25 cellular contexts compared by ENCODE assay signal in genomic region chr15:68080783-68081182, GRCh38. TPM values are rescaled to one million over a fixed set of nuclear protein-coding genes. Genes with fewer than 3 reads are reported as not detected.
DNase-seq lines count a peak whose midpoint lies in the region; ATAC-seq, FAIRE-seq and TF ChIP-seq lines count a peak whose summit lies in the region.
"Had no signal": no experiment of that assay in that cellular context is flagged by ENCODE, and none has a peak within 500 bp of the region (broad histone marks: within the 10 kb centered on the region; RNA-seq: fewer than 3 reads in every experiment).

No MANE protein-coding gene starts in this region.

- H3K27me3 ChIP-seq in small intestine (ENCODE audit: control insufficient read depth in 2 of 2, insufficient read depth in 2 of 2, low read length in 2 of 2): no peaks in the 10 kb centered on the region
- no peaks in the 10 kb centered on the region for H3K27me3 ChIP-seq in gastroesophageal sphincter
- no peaks in the 10 kb centered on the region for H3K27me3 ChIP-seq in testis
- H3K27me3 ChIP-seq: spleen had no signal

- FAIRE-seq in small intestine (lab: Jason Lieb, UNC): no peak
- FAIRE-seq: endothelial cell of umbilical vein had no signal

- no peaks in the 10 kb centered on the region for H3K9me3 ChIP-seq in small intestine (ENCODE audit: control insufficient read depth, low read depth)
- no peaks in the 10 kb centered on the region for H3K9me3 ChIP-seq in gastroesophageal sphincter
- H3K9me3 ChIP-seq in testis: no peaks in the 10 kb centered on the region
- H3K9me3 ChIP-seq: spleen had no signal

- no peak for TF ChIP-seq EP300 in gastroesophageal sphincter (IDR thresholded peaks at IDR 0.05)

- H3K27ac Mint-ChIP-seq in activated T-cell treated with anti-CD3 and anti-CD28 coated beads, Interleukin-2, amount 50 U/mL, for 72 hours: peak overlapping the region; percentile 89
- peak overlapping the region; percentile 81 for H3K27ac Mint-ChIP-seq in central memory CD8-positive, alpha-beta T cell (ENCODE audit: low read depth)
- H3K27ac Mint-ChIP-seq: activated CD4-positive, alpha-beta memory T cell treated with anti-CD3 and anti-CD28 coated beads for 36 hours had no signal

- ATAC-seq in activated T-cell treated with anti-CD3 and anti-CD28 coated beads, Interleukin-2, amount 50 U/mL, for 72 hours (replicated peaks in 1 of 2): no peak
- ATAC-seq in central memory CD8-positive, alpha-beta T cell (replicated peaks; ENCODE audit: extremely low read depth, poor library complexity, severe bottlenecking): no peak
- no peak for ATAC-seq in gastroesophageal sphincter
- ATAC-seq: WTC11 had no signal

- H3K4me1 ChIP-seq in small intestine (ENCODE audit: control insufficient read depth in 2 of 2, insufficient read depth in 1 of 2, low read depth in 1 of 2, low read length in 1 of 2): peaks cover 8 to 10% of the 10 kb centered on the region in 2 donors
- peaks cover 24 to 94% (median 27%) of the 10 kb centered on the region in 3 donors for H3K4me1 ChIP-seq in gastroesophageal sphincter
- peaks cover 12% of the 10 kb centered on the region for H3K4me1 ChIP-seq in testis

- no peak overlapping the region for H3K4me3 ChIP-seq in LNCaP clone FGC (ENCODE audit: low read depth, low read length)
- H3K4me3 ChIP-seq in small intestine (ENCODE audit: low read depth in 1 of 2, low read length in 2 of 2): no peak overlapping the region
- H3K4me3 ChIP-seq in gastroesophageal sphincter: no peak overlapping the region
- no peak overlapping the region for H3K4me3 ChIP-seq in testis
- H3K4me3 ChIP-seq: PC-9, spleen had no signal

- no peaks in the 10 kb centered on the region for H3K9me3 Mint-ChIP-seq in activated T-cell treated with anti-CD3 and anti-CD28 coated beads, Interleukin-2, amount 50 U/mL, for 72 hours
- no peaks in the 10 kb centered on the region for H3K9me3 Mint-ChIP-seq in central memory CD8-positive, alpha-beta T cell
- H3K9me3 Mint-ChIP-seq: activated CD4-positive, alpha-beta memory T cell treated with anti-CD3 and anti-CD28 coated beads for 36 hours; WTC11 had no signal

- TF ChIP-seq POLR2A in gastroesophageal sphincter (IDR thresholded peaks at IDR 0.05) (no peak), testis (IDR thresholded peaks at IDR 0.05) (no peak)

- H3K27ac ChIP-seq in small intestine (ENCODE audit: low read depth in 1 of 2, low read length in 1 of 2) (peak overlapping the region in 1 of 2 donors; percentile 32), gastroesophageal sphincter (no peak overlapping the region), testis (no peak overlapping the region)
- H3K27ac ChIP-seq: C4-2B, PC-9 had no signal

- H3K4me3 Mint-ChIP-seq in activated T-cell treated with anti-CD3 and anti-CD28 coated beads, Interleukin-2, amount 50 U/mL, for 72 hours: peak overlapping the region in 1 of 2 donors; percentile 45
- H3K4me3 Mint-ChIP-seq in central memory CD8-positive, alpha-beta T cell: no peak overlapping the region
- H3K4me3 Mint-ChIP-seq: activated CD4-positive, alpha-beta memory T cell treated with anti-CD3 and anti-CD28 coated beads for 36 hours; WTC11 had no signal

- no peaks in the 10 kb centered on the region for H3K36me3 ChIP-seq in small intestine (ENCODE audit: control insufficient read depth in 2 of 2, insufficient read depth in 2 of 2, low read length in 2 of 2)
- no peaks in the 10 kb centered on the region for H3K36me3 ChIP-seq in gastroesophageal sphincter
- H3K36me3 ChIP-seq in testis (ENCODE audit: low read depth, missing control alignments): no peaks in the 10 kb centered on the region

- no peaks in the 10 kb centered on the region for H3K36me3 Mint-ChIP-seq in activated T-cell treated with anti-CD3 and anti-CD28 coated beads, Interleukin-2, amount 50 U/mL, for 72 hours (ENCODE audit: insufficient read depth in 2 of 2)
- peaks cover 5% of the 10 kb centered on the region for H3K36me3 Mint-ChIP-seq in central memory CD8-positive, alpha-beta T cell (ENCODE audit: insufficient read depth)
- H3K36me3 Mint-ChIP-seq: activated CD4-positive, alpha-beta memory T cell treated with anti-CD3 and anti-CD28 coated beads for 36 hours; WTC11 had no signal

- intact Hi-C loops in testis (cut with DNase I; ENCODE audit: low total_unique reads): no loop called here

- TF ChIP-seq CTCF in LNCaP clone FGC (IDR thresholded peaks at IDR 0.05; ENCODE audit: control insufficient read depth, extremely low read depth, insufficient read depth): no peak
- no peak for TF ChIP-seq CTCF in gastroesophageal sphincter (IDR thresholded peaks at IDR 0.05)
- no peak for TF ChIP-seq CTCF in testis (IDR thresholded peaks at IDR 0.05)

- no peaks in the 10 kb centered on the region for H3K27me3 Mint-ChIP-seq in activated T-cell treated with anti-CD3 and anti-CD28 coated beads, Interleukin-2, amount 50 U/mL, for 72 hours (ENCODE audit: low read depth)
- no peaks in the 10 kb centered on the region for H3K27me3 Mint-ChIP-seq in central memory CD8-positive, alpha-beta T cell
- H3K27me3 Mint-ChIP-seq: activated CD4-positive, alpha-beta memory T cell treated with anti-CD3 and anti-CD28 coated beads for 36 hours had no signal

- DNase-seq in activated T-cell treated with anti-CD3 and anti-CD28 coated beads, Interleukin-2, amount 50 U/mL, for 72 hours: no peak
- no peak for DNase-seq in activated T-cell treated with anti-CD3 and anti-CD28 coated beads for 4 hours
- DNase-seq in LNCaP clone FGC (ENCODE audit: low read depth): peak; percentile 15
- no peak for DNase-seq in central memory CD8-positive, alpha-beta T cell (ENCODE audit: low spot score in 2 of 2)
- peak; percentile 60 for DNase-seq in small intestine
- no peak for DNase-seq in stimulated activated CD4-positive, alpha-beta T cell treated with anti-CD3 and anti-CD28 coated beads, Interleukin-12 subunit alpha, Interleukin-12 subunit beta, amount 100 ng/mL, for 4 hours
- DNase-seq in testis: no peak
- DNase-seq: activated CD4-positive, alpha-beta memory T cell treated with anti-CD3 and anti-CD28 coated beads for 36 hours; amygdala; HCEC 1CT; Kasumi-1; mammary epithelial cell; NCI-H1092; NCI-H2081 treated with DMSO at 0.1 percent for 48 hours; nucleus accumbens; PC-9; Right ventricle myocardium superior; spleen; stimulated activated CD4-positive, alpha-beta T cell treated with anti-CD3 and anti-CD28 coated beads, Interleukin-4, amount 100 ng/mL, for 1 hour; stimulated activated naive CD4-positive, alpha-beta T cell; T-helper 9 cell had no signal

- H3K4me1 Mint-ChIP-seq in activated T-cell treated with anti-CD3 and anti-CD28 coated beads, Interleukin-2, amount 50 U/mL, for 72 hours (ENCODE audit: low read depth): peaks cover 57% of the 10 kb centered on the region
- peaks cover 70% of the 10 kb centered on the region for H3K4me1 Mint-ChIP-seq in central memory CD8-positive, alpha-beta T cell

- WGBS in small intestine, 3 donors: 36 to 58% (median 44%) methylated on average over 3 of the region's 3 CpGs
- 71 to 78% methylated on average over 3 of the region's 3 CpGs for WGBS in gastroesophageal sphincter (ENCODE audit: low coverage in 1 of 2), 2 donors
- 59 to 70% methylated on average over 3 of the region's 3 CpGs for WGBS in testis, 2 donors

RNA-seq across cellular contexts. Expression of gene PIAS1, which starts 26.7 kb away (rescaled TPM):
- total RNA-seq in activated T-cell treated with anti-CD3 and anti-CD28 coated beads, Interleukin-2, amount 50 U/mL, for 72 hours: 10 to 100 TPM; 43.3 to 48.1 TPM
- 10 to 100 TPM in 2 of 3 donors, 1 to 10 TPM in 1; 9.0 to 22.1 (median 17.8) TPM for polyA plus RNA-seq in small intestine
- 100 to 1,000 TPM in 1 of 4 donors, 10 to 100 TPM in 3; 26.6 to 101 (median 48.9) TPM for total RNA-seq in gastroesophageal sphincter
- total RNA-seq in testis: 10 to 100 TPM; 60.5 to 87.6 TPM
- polyA plus RNA-seq in testis (ENCODE audit: insufficient read depth, low read depth, low replicate concordance): 57.2 TPM

Comparison
In these comparisons a context has a peak if more than half of its experiments do, and no peak if none do; other contexts are left out.
1. DNase-seq: peak in LNCaP clone FGC (single experiment) and small intestine (single experiment); none in activated T-cell treated with anti-CD3 and anti-CD28 coated beads, Interleukin-2, amount 50 U/mL, for 72 hours (0 of 2), activated T-cell treated with anti-CD3 and anti-CD28 coated beads for 4 hours (single experiment), central memory CD8-positive, alpha-beta T cell (0 of 2), stimulated activated CD4-positive, alpha-beta T cell treated with anti-CD3 and anti-CD28 coated beads, Interleukin-12 subunit alpha, Interleukin-12 subunit beta, amount 100 ng/mL, for 4 hours (single experiment) and testis (single experiment).